Comparison of ENCODE assay signal across 9 cellular contexts in the genomic region with DNA sequence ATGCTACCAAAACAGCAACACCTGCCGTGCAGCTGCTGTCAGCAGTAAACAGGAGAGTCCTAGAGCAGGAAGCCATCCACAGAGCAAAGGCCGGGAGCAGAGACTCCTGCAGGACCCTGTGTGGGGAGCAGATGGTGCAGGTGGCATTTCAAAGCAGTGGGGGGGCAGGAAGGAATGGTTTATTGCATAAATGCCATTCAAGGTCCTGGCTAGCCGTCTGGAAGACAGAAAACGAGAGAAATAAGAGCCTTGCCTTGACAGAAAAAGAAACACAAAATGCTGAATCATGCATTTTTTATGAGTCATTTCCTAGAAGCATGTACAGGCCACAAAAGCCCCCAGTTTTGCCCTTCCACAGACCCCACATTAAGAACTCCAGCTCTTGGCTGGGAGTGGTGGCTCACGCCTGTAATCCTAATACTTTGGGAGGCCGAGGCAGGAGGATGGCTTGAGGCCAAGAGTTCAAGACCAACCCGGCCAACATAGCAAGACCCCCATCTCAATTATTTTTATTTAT. TPM values are rescaled to one million over a fixed set of nuclear protein-coding genes. Genes with fewer than 3 reads are reported as not detected.
A peak's percentile ranks its signal among the peaks of the same experiment; 100 is the strongest.
DNase-seq lines count a peak whose midpoint lies in the region; ATAC-seq and TF ChIP-seq lines count a peak whose summit lies in the region.
"Had no signal": no experiment of that assay in that cellular context is flagged by ENCODE, and none has a peak within 500 bp of the region (broad histone marks: within the 10 kb centered on the region; RNA-seq: fewer than 3 reads in every experiment).

No MANE protein-coding gene starts in this region.

- H3K4me1 Mint-ChIP-seq in GM23338 = peaks cover 15% of the 10 kb centered on the region

- H3K27me3 Mint-ChIP-seq in GM23338 (ENCODE audit: insufficient read depth, low read depth, poor library complexity) = peaks cover 17% of the 10 kb centered on the region

- H3K9me2 ChIP-seq in GM23338 (ENCODE audit: insufficient read depth) = no peaks in the 10 kb centered on the region

- H3K4me1 ChIP-seq in GM23338 (ENCODE audit: insufficient read depth) = peaks cover 10% of the 10 kb centered on the region; the same call in 1 of the 2 replicates

- peaks cover 5% of the 10 kb centered on the region; the same call in 2 of the 3 replicates for H3K36me3 Mint-ChIP-seq in GM23338 (ENCODE audit: low read depth)

- H3K36me3 ChIP-seq in GM23338 (ENCODE audit: insufficient read depth) = no peaks in the 10 kb centered on the region

- H3K27me3 ChIP-seq in GM23338 (ENCODE audit: insufficient read depth) = no peaks in the 10 kb centered on the region

- H3K4me3 ChIP-seq in GM23338 (no peak overlapping the region), foreskin fibroblast (ENCODE audit: low read depth in 1 of 2, low read length in 2 of 2) (no peak overlapping the region)

- H3F3A ChIP-seq in GM23338 (replicated peaks; ENCODE audit: low read depth) = peaks cover 10% of the 10 kb centered on the region; the same call in 1 of the 2 replicates

- DNase-seq in AG09319 (ENCODE audit: extremely low read depth, low read depth) (peak; percentile 30), GM23338 (ENCODE audit: low spot score) (peak; percentile 77), RKO (ENCODE audit: low spot score) (peak; percentile 68), foreskin fibroblast (peak; percentile 53 to 70), NCI-H1694 treated with DMSO at 0.1 percent for 48 hours (lab: John Stamatoyannopoulos, UW) (no peak)

- no peaks in the 10 kb centered on the region for H4K20me1 ChIP-seq in GM23338 (replicated peaks; ENCODE audit: insufficient read depth)

- H3K4me3 Mint-ChIP-seq in GM23338 = no peak overlapping the region; the same call in 2 of the 3 replicates

- ATAC-seq in GM23338 (peak; percentile 46), GM21619 (IDR thresholded peaks at IDR 0.05; ENCODE audit: unreplicated experiment) (no peak), HG03442 (IDR thresholded peaks at IDR 0.05; ENCODE audit: unreplicated experiment) (no peak), HG02642 (IDR thresholded peaks at IDR 0.05; ENCODE audit: poor library complexity, unreplicated experiment) (no peak)

- no peaks in the 10 kb centered on the region for H3K79me2 ChIP-seq in GM23338 (replicated peaks; ENCODE audit: insufficient read depth)

- no peak for TF ChIP-seq CTCF in AG09319 (IDR thresholded peaks at IDR 0.05; ENCODE audit: low read depth, low read length)
- TF ChIP-seq CTCF in GM23338 (conservative IDR thresholded peaks at IDR 0.05; ENCODE audit: low read depth in 2 of 2) = no peak
- no peak for TF ChIP-seq CTCF in foreskin fibroblast (IDR thresholded peaks at IDR 0.05; ENCODE audit: low read depth, low read length)

- H3K27ac Mint-ChIP-seq in GM23338 = peak overlapping the region; percentile 94

- peak overlapping the region; percentile 85; the same call in 1 of the 2 replicates for H3K27ac ChIP-seq in GM23338 (ENCODE audit: low read depth)

- no peak overlapping the region for H3K4me2 ChIP-seq in GM23338

- no peaks in the 10 kb centered on the region for H3K9me3 Mint-ChIP-seq in GM23338

- no peak overlapping the region for H2AFZ ChIP-seq in GM23338

TF ChIP-seq in GM23338, 12 proteins besides CTCF, POLR2A, EP300 and RAD21:
- no peak for TF ChIP-seq NANOG (IDR thresholded peaks at IDR 0.05; ENCODE audit: borderline replicate concordance)
- TF ChIP-seq ZNF114 (CRISPR knock-in tag; IDR thresholded peaks at IDR 0.05) = no peak
- TF ChIP-seq EZH2 (IDR thresholded peaks at IDR 0.05; ENCODE audit: low read depth, unreplicated experiment) = no peak
- TF ChIP-seq JUNB (IDR thresholded peaks at IDR 0.05; ENCODE audit: unreplicated experiment) = no peak
- no peak for TF ChIP-seq CREB1 (CRISPR knock-in tag; IDR thresholded peaks at IDR 0.05; ENCODE audit: low read depth)
- TF ChIP-seq, protein P1, sequence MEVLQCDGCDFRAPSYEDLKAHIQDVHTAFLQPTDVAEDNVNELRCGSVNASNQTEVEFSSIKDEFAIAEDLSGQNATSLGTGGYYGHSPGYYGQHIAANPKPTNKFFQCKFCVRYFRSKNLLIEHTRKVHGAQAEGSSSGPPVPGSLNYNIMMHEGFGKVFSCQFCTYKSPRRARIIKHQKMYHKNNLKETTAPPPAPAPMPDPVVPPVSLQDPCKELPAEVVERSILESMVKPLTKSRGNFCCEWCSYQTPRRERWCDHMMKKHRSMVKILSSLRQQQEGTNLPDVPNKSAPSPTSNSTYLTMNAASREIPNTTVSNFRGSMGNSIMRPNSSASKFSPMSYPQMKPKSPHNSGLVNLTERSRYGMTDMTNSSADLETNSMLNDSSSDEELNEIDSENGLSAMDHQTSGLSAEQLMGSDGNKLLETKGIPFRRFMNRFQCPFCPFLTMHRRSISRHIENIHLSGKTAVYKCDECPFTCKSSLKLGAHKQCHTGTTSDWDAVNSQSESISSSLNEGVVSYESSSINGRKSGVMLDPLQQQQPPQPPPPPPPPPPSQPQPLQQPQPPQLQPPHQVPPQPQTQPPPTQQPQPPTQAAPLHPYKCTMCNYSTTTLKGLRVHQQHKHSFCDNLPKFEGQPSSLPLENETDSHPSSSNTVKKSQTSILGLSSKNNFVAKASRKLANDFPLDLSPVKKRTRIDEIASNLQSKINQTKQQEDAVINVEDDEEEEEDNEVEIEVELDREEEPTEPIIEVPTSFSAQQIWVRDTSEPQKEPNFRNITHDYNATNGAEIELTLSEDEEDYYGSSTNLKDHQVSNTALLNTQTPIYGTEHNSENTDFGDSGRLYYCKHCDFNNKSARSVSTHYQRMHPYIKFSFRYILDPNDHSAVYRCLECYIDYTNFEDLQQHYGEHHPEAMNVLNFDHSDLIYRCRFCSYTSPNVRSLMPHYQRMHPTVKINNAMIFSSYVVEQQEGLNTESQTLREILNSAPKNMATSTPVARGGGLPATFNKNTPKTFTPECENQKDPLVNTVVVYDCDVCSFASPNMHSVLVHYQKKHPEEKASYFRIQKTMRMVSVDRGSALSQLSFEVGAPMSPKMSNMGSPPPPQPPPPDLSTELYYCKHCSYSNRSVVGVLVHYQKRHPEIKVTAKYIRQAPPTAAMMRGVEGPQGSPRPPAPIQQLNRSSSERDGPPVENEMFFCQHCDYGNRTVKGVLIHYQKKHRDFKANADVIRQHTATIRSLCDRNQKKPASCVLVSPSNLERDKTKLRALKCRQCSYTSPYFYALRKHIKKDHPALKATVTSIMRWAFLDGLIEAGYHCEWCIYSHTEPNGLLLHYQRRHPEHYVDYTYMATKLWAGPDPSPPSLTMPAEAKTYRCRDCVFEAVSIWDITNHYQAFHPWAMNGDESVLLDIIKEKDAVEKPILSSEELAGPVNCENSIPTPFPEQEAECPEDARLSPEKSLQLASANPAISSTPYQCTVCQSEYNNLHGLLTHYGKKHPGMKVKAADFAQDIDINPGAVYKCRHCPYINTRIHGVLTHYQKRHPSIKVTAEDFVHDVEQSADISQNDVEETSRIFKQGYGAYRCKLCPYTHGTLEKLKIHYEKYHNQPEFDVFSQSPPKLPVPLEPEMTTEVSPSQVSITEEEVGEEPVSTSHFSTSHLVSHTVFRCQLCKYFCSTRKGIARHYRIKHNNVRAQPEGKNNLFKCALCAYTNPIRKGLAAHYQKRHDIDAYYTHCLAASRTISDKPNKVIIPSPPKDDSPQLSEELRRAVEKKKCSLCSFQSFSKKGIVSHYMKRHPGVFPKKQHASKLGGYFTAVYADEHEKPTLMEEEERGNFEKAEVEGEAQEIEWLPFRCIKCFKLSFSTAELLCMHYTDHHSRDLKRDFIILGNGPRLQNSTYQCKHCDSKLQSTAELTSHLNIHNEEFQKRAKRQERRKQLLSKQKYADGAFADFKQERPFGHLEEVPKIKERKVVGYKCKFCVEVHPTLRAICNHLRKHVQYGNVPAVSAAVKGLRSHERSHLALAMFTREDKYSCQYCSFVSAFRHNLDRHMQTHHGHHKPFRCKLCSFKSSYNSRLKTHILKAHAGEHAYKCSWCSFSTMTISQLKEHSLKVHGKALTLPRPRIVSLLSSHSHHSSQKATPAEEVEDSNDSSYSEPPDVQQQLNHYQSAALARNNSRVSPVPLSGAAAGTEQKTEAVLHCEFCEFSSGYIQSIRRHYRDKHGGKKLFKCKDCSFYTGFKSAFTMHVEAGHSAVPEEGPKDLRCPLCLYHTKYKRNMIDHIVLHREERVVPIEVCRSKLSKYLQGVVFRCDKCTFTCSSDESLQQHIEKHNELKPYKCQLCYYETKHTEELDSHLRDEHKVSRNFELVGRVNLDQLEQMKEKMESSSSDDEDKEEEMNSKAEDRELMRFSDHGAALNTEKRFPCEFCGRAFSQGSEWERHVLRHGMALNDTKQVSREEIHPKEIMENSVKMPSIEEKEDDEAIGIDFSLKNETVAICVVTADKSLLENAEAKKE (CRISPR knock-in tag; IDR thresholded peaks at IDR 0.05) = no peak

RNA-seq across cellular contexts. Expression of a gene that starts 5.4 kb away (rescaled TPM):
- 0.21 and 0.23 TPM in 2 replicates for total RNA-seq in GM23338 (2014; rRNA removed; shearing (Covaris generic))
- 0.11 TPM in 1 of 2 replicates, not detected in the other for polyA plus RNA-seq in GM23338 (2016; fragmentation: Nextera tagmentation; extraction: Ambion mirVana)
- total RNA-seq: skeletal muscle tissue had no signal

RNA-seq across cellular contexts. Expression of a gene that starts 17.1 kb away (rescaled TPM):
- total RNA-seq in GM23338 (2014; rRNA removed; shearing (Covaris generic)) = 33.1 and 45.6 TPM in 2 replicates
- 11.8 and 12.1 TPM in 2 replicates for polyA plus RNA-seq in GM23338 (2016; fragmentation: Nextera tagmentation; extraction: Ambion mirVana)

RNA-seq across cellular contexts. Expression of a gene that starts 27.4 kb away (rescaled TPM):
- 18.9 and 24.0 TPM in 2 replicates for total RNA-seq in GM23338 (2014; rRNA removed; shearing (Covaris generic))
- polyA plus RNA-seq in GM23338 (2016; fragmentation: Nextera tagmentation; extraction: Ambion mirVana) = 9.2 and 9.8 TPM in 2 replicates

RNA-seq across cellular contexts. Expression of a gene that starts 40.6 kb away (rescaled TPM):
- 16.1 and 22.6 TPM in 2 replicates for total RNA-seq in GM23338 (2014; rRNA removed; shearing (Covaris generic))
- polyA plus RNA-seq in GM23338 (2016; fragmentation: Nextera tagmentation; extraction: Ambion mirVana) = 10.1 and 12.4 TPM in 2 replicates

RNA-seq across cellular contexts. Expression of a gene that starts 53.2 kb away (rescaled TPM):
- total RNA-seq in GM23338 (2014; rRNA removed; shearing (Covaris generic)) = 64.0 and 82.1 TPM in 2 replicates
- polyA plus RNA-seq in GM23338 (2016; fragmentation: Nextera tagmentation; extraction: Ambion mirVana) = 33.9 and 36.8 TPM in 2 replicates
